Comparison of ENCODE assay signal across 21 cellular contexts in genomic region chr2:60960706-60961105, GRCh38. TPM values are rescaled to one million over a fixed set of nuclear protein-coding genes. Genes with fewer than 3 reads are reported as not detected.
A peak's percentile ranks its signal among the peaks of the same experiment; 100 is the strongest.
DNase-seq lines count a peak whose midpoint lies in the region; ATAC-seq, FAIRE-seq and TF ChIP-seq lines count a peak whose summit lies in the region.
"Had no signal": no experiment of that assay in that cellular context is flagged by ENCODE, and none has a peak within 500 bp of the region (broad histone marks: within the 10 kb centered on the region; RNA-seq: fewer than 3 reads in every experiment).

No MANE protein-coding gene starts in this region.

- no peak for TF ChIP-seq CTCF in OCI-LY7 (conservative IDR thresholded peaks at IDR 0.05; ENCODE audit: low read length)
- TF ChIP-seq CTCF in bronchial epithelial cell (IDR thresholded peaks at IDR 0.05; ENCODE audit: insufficient read depth, low read length, severe bottlenecking): no peak
- no peak for TF ChIP-seq CTCF in neutrophil (IDR thresholded peaks at IDR 0.05)
- TF ChIP-seq CTCF in vagina (IDR thresholded peaks at IDR 0.05): no peak

- no peak overlapping the region for H3K4me3 ChIP-seq in OCI-LY7 (ENCODE audit: low read depth, low read length, poor library complexity, severe bottlenecking)
- H3K4me3 ChIP-seq in bronchial epithelial cell (ENCODE audit: low read depth, low read length): no peak overlapping the region
- H3K4me3 ChIP-seq in neutrophil (ENCODE audit: low read depth in 1 of 2, low read length in 1 of 2): no peak overlapping the region
- H3K4me3 ChIP-seq in vagina: no peak overlapping the region
- H3K4me3 ChIP-seq: BLaER1 had no signal

- TSS peak; percentile 41 for BruUV-seq in OCI-LY7 (replicated peaks; lab: Mats Ljungman, UMichigan)

- no peaks in the 10 kb centered on the region for H4K20me1 ChIP-seq in OCI-LY7 (ENCODE audit: insufficient read depth, low read length)
- H4K20me1 ChIP-seq: BLaER1 had no signal

- intact Hi-C loops in OCI-LY7 (cut with micrococcal nuclease; ENCODE audit: unreplicated experiment): no loop called here
- intact Hi-C loops in vagina (cut with DNase I): no loop called here

- H3K27ac ChIP-seq in OCI-LY7 (ENCODE audit: low read depth, low read length, poor library complexity, severe bottlenecking): no peak overlapping the region
- peak overlapping the region; percentile 65 for H3K27ac ChIP-seq in neutrophil
- H3K27ac ChIP-seq in vagina: peak overlapping the region; percentile 1
- H3K27ac ChIP-seq: BLaER1 had no signal

- no peak overlapping the region for H3K4me2 ChIP-seq in OCI-LY7 (ENCODE audit: low read length)
- H3K4me2 ChIP-seq: BLaER1 had no signal

- no peak for ATAC-seq in HG03439 (IDR thresholded peaks at IDR 0.05; ENCODE audit: unreplicated experiment)
- ATAC-seq: HepG2 had no signal

- H3K4me1 ChIP-seq in OCI-LY7 (ENCODE audit: insufficient read depth, low read length, poor library complexity, severe bottlenecking) (peaks cover 12% of the 10 kb centered on the region), neutrophil (ENCODE audit: control insufficient read depth in 1 of 2, insufficient read depth in 1 of 2, low read depth in 1 of 2, low read length in 1 of 2) (peaks cover 15 to 17% of the 10 kb centered on the region in 2 experiments), vagina (peaks cover 6% of the 10 kb centered on the region)

- CTCF ChIA-PET in OCI-LY7 (lab: Charles Lee; ENCODE audit: unreplicated experiment): no interaction called here

- H3K36me3 ChIP-seq in OCI-LY7 (ENCODE audit: insufficient read depth, low read length) (no peaks in the 10 kb centered on the region), bronchial epithelial cell (ENCODE audit: control insufficient read depth, insufficient read depth, low read length) (no peaks in the 10 kb centered on the region), neutrophil (peaks cover 4% of the 10 kb centered on the region), vagina (no peaks in the 10 kb centered on the region)

- H2AFZ ChIP-seq in OCI-LY7 (ENCODE audit: low read length): no peak overlapping the region

- DNase-seq in OCI-LY7 (ENCODE audit: low spot score) (no peak), bronchial epithelial cell (ENCODE audit: low read depth) (peak; percentile 53), vagina (ENCODE audit: extremely low spot score in 2 of 2) (no peak), NCI-H526 treated with DMSO at 0.1 percent for 48 hours (lab: John Stamatoyannopoulos, UW) (no peak), H4 (ENCODE audit: low spot score) (no peak)
- DNase-seq: ACHN; CD4-positive, alpha-beta T cell; COR-L47; DMS79; KBM-7; NCI-H1092 treated with DMSO at 0.1 percent for 48 hours; NCI-H146; NCI-H2029; NCI-H345; NCI-H524 treated with DMSO at 0.1 percent for 48 hours; SHP77 had no signal

- H3K27me3 ChIP-seq in bronchial epithelial cell (ENCODE audit: control insufficient read depth, insufficient read depth, low read length) (no peaks in the 10 kb centered on the region), neutrophil (no peaks in the 10 kb centered on the region), vagina (no peaks in the 10 kb centered on the region)
- H3K27me3 ChIP-seq: BLaER1 had no signal

- no peaks in the 10 kb centered on the region for H3K9me2 ChIP-seq in OCI-LY7 (ENCODE audit: insufficient read depth, low read length)

- POLR2A ChIA-PET in OCI-LY7 (lab: Charles Lee): interaction anchor here (0.7 to 1.5 kb wide), 3 partner anchors 16 to 901 kb away, joined by 3 to 4 read pairs (median 4); no protein-coding TSS in a partner anchor

- TF ChIP-seq POLR2A in vagina (IDR thresholded peaks at IDR 0.05): no peak

- H3K9me3 ChIP-seq in OCI-LY7 (ENCODE audit: low read length): no peaks in the 10 kb centered on the region
- no peaks in the 10 kb centered on the region for H3K9me3 ChIP-seq in neutrophil
- no peaks in the 10 kb centered on the region for H3K9me3 ChIP-seq in vagina
- H3K9me3 ChIP-seq: BLaER1 had no signal

- H3K79me2 ChIP-seq in OCI-LY7 (ENCODE audit: insufficient read depth, low read depth, low read length): no peaks in the 10 kb centered on the region

- no peak for FAIRE-seq in bronchial epithelial cell (lab: Jason Lieb, UNC)
- FAIRE-seq: H54, HepG2 had no signal

RNA-seq across cellular contexts. Expression of gene PEX13, which starts 56.8 kb away (rescaled TPM):
- total RNA-seq in OCI-LY7 (2014; rRNA removed; shearing (Covaris generic)): 18.9 and 20.3 TPM in 2 replicates
- total RNA-seq in OCI-LY7 (2022) (23.4 and 27.6 TPM in 2 replicates), bronchial epithelial cell (58.8 and 59.2 TPM in 2 replicates), vagina (18.7 TPM)
- total RNA-seq in H4 (2014; rRNA removed; shearing (Covaris generic)): 24.9 and 47.2 TPM in 2 replicates

RNA-seq across cellular contexts. Expression of gene PUS10, which starts 57.3 kb away (rescaled TPM):
- 3.3 and 5.6 TPM in 2 replicates for total RNA-seq in OCI-LY7 (2014; rRNA removed; shearing (Covaris generic))
- total RNA-seq in OCI-LY7 (2022) (7.5 and 8.6 TPM in 2 replicates), bronchial epithelial cell (5.9 and 6.1 TPM in 2 replicates), vagina (3.2 TPM)
- 4.5 TPM in 2 replicates for total RNA-seq in H4 (2014; rRNA removed; shearing (Covaris generic))
